Comparison of ENCODE assay signal across 2 cellular contexts in genomic region chrX:134452591-134452990, GRCh38.
TF ChIP-seq lines count a peak whose summit lies in the region.

No MANE protein-coding gene starts in this region.

TF ChIP-seq in SK-N-SH treated with all-trans-retinoic acid at 6 μM for 48 hours, 23 proteins besides CTCF, POLR2A, EP300 and RAD21 (continued from another document):
- TF ChIP-seq TSHZ2 (CRISPR knock-in tag; IDR thresholded peaks at IDR 0.05) (no peak), ZNF8 (CRISPR knock-in tag; IDR thresholded peaks at IDR 0.05) (no peak), ZFP30 (CRISPR knock-in tag; IDR thresholded peaks at IDR 0.05) (no peak), ZNF70 (CRISPR knock-in tag; IDR thresholded peaks at IDR 0.05) (no peak), PPARA (CRISPR knock-in tag; IDR thresholded peaks at IDR 0.05; ENCODE audit: borderline replicate concordance) (no peak), ESRRG (CRISPR knock-in tag; IDR thresholded peaks at IDR 0.05) (no peak), RARB (CRISPR knock-in tag; IDR thresholded peaks at IDR 0.05) (no peak), ZC3H10 (CRISPR knock-in tag; IDR thresholded peaks at IDR 0.05) (no peak), ISL1 (CRISPR knock-in tag; IDR thresholded peaks at IDR 0.05) (no peak), TCF4 (CRISPR knock-in tag; IDR thresholded peaks at IDR 0.05; ENCODE audit: borderline replicate concordance) (no peak), ZNF565 (CRISPR knock-in tag; conservative IDR thresholded peaks at IDR 0.05; ENCODE audit: low read depth) (no peak)
- TF ChIP-seq, protein P1, sequence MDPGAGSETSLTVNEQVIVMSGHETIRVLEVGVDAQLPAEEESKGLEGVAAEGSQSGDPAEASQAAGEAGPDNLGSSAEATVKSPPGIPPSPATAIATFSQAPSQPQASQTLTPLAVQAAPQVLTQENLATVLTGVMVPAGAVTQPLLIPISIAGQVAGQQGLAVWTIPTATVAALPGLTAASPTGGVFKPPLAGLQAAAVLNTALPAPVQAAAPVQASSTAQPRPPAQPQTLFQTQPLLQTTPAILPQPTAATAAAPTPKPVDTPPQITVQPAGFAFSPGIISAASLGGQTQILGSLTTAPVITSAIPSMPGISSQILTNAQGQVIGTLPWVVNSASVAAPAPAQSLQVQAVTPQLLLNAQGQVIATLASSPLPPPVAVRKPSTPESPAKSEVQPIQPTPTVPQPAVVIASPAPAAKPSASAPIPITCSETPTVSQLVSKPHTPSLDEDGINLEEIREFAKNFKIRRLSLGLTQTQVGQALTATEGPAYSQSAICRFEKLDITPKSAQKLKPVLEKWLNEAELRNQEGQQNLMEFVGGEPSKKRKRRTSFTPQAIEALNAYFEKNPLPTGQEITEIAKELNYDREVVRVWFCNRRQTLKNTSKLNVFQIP (CRISPR knock-in tag; IDR thresholded peaks at IDR 0.05; ENCODE audit: borderline replicate concordance, low read depth): no peak
TF ChIP-seq in SK-N-SH treated with all-trans-retinoic acid at 6 μM for 48 hours: peak in this region for 0.

TF ChIP-seq in SK-N-SH, 30 proteins besides CTCF, POLR2A, EP300 and RAD21 (continued from another document):
- TF ChIP-seq MAX (IDR thresholded peaks at IDR 0.05; ENCODE audit: low read depth): no peak
- no peak for TF ChIP-seq RFX5 (IDR thresholded peaks at IDR 0.05; ENCODE audit: low read length)
- TF ChIP-seq, protein P2, sequence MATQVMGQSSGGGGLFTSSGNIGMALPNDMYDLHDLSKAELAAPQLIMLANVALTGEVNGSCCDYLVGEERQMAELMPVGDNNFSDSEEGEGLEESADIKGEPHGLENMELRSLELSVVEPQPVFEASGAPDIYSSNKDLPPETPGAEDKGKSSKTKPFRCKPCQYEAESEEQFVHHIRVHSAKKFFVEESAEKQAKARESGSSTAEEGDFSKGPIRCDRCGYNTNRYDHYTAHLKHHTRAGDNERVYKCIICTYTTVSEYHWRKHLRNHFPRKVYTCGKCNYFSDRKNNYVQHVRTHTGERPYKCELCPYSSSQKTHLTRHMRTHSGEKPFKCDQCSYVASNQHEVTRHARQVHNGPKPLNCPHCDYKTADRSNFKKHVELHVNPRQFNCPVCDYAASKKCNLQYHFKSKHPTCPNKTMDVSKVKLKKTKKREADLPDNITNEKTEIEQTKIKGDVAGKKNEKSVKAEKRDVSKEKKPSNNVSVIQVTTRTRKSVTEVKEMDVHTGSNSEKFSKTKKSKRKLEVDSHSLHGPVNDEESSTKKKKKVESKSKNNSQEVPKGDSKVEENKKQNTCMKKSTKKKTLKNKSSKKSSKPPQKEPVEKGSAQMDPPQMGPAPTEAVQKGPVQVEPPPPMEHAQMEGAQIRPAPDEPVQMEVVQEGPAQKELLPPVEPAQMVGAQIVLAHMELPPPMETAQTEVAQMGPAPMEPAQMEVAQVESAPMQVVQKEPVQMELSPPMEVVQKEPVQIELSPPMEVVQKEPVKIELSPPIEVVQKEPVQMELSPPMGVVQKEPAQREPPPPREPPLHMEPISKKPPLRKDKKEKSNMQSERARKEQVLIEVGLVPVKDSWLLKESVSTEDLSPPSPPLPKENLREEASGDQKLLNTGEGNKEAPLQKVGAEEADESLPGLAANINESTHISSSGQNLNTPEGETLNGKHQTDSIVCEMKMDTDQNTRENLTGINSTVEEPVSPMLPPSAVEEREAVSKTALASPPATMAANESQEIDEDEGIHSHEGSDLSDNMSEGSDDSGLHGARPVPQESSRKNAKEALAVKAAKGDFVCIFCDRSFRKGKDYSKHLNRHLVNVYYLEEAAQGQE (IDR thresholded peaks at IDR 0.05; ENCODE audit: low read depth, low read length): no peak
- no peak for TF ChIP-seq TCF12 (IDR thresholded peaks at IDR 0.05)
- TF ChIP-seq USF1 (IDR thresholded peaks at IDR 0.05; ENCODE audit: borderline replicate concordance, low read depth): no peak
- TF ChIP-seq SMC3 (IDR thresholded peaks at IDR 0.05; ENCODE audit: low read depth, low read length): no peak
